ENCODE assay signal across 37 cellular contexts in genomic region chr1:240877605-240878004, GRCh38.
"Had no signal": no experiment of that assay in that cellular context is flagged by ENCODE, and none has a peak within 500 bp of the region (broad histone marks: within the 10 kb centered on the region; RNA-seq: fewer than 3 reads in every experiment).

No MANE protein-coding gene starts in this region.

- H3K27ac ChIP-seq: adrenal gland, body of pancreas, brain microvascular endothelial cell, breast epithelium, WERI-Rb-1 had no signal

- H3K4me3 ChIP-seq: adrenal gland, body of pancreas, breast epithelium had no signal

- H3K9me3 Mint-ChIP-seq: activated T-helper 1 cell treated with anti-CD3 and anti-CD28 coated beads, Interleukin-12 subunit alpha, Interleukin-12 subunit beta, Interleukin-2, Interleukin-4 antibody, amounts not matched to agents 30 ng/mL and 10 ng/mL and 1 ng/mL, durations not matched to agents 14 hours and 24 hours and 36 hours; activated T-helper 17 cell treated with anti-CD3 and anti-CD28 coated beads, Interleukin-2, amount 50 U/mL, for 72 hours; T-helper 1 cell treated with Interleukin-12 subunit alpha and Interleukin-12 subunit beta and Interleukin-4 antibody, amounts not matched to agents 30 μg/mL and 1 μg/mL, for 36 hours had no signal

- H3K27ac Mint-ChIP-seq: activated CD4-positive, alpha-beta memory T cell treated with anti-CD3 and anti-CD28 coated beads for 36 hours; activated CD4-positive, alpha-beta T cell treated with anti-CD3 and anti-CD28 coated beads for 36 hours; activated CD4-positive, alpha-beta T cell treated with anti-CD3 and anti-CD28 coated beads, Interleukin-2, amount 10 ng/mL, durations not matched to agents 24 days and 14 days; activated CD8-positive, alpha-beta T cell treated with anti-CD3 and anti-CD28 coated beads for 36 hours; activated naive CD4-positive, alpha-beta T cell treated with anti-CD3 and anti-CD28 coated beads for 36 hours; activated naive CD4-positive, alpha-beta T cell treated with anti-CD3 and anti-CD28 coated beads, Interleukin-2, amount 50 U/mL, for 72 hours; activated naive CD8-positive, alpha-beta T cell treated with anti-CD3 and anti-CD28 coated beads for 36 hours; activated T-cell treated with anti-CD3 and anti-CD28 coated beads, Interleukin-2, amount 50 U/mL, for 72 hours; activated T-helper 1 cell treated with anti-CD3 and anti-CD28 coated beads, Interleukin-12 subunit alpha, Interleukin-12 subunit beta, Interleukin-2, Interleukin-4 antibody, amounts not matched to agents 30 ng/mL and 10 ng/mL and 1 ng/mL, durations not matched to agents 14 hours and 24 hours and 36 hours; activated T-helper 17 cell treated with anti-CD3 and anti-CD28 coated beads, Interleukin-2, amount 50 U/mL, for 72 hours; T-helper 1 cell treated with Interleukin-12 subunit alpha and Interleukin-12 subunit beta and Interleukin-4 antibody, amounts not matched to agents 30 μg/mL and 1 μg/mL, for 36 hours; T-helper 2 cell treated with Interferon-gamma antibody and Interleukin-4, amounts not matched to agents 5 μg/mL and 100 μg/mL, for 36 hours; WTC11 had no signal

- FAIRE-seq: astrocyte had no signal

- H3K36me3 ChIP-seq: adrenal gland, brain microvascular endothelial cell, breast epithelium, WERI-Rb-1 had no signal

- H3K36me3 Mint-ChIP-seq: activated CD4-positive, alpha-beta memory T cell treated with anti-CD3 and anti-CD28 coated beads for 36 hours; activated naive CD8-positive, alpha-beta T cell treated with anti-CD3 and anti-CD28 coated beads for 36 hours; WTC11 had no signal

- H3K4me1 Mint-ChIP-seq: activated CD4-positive, alpha-beta T cell treated with anti-CD3 and anti-CD28 coated beads for 36 hours; activated CD4-positive, alpha-beta T cell treated with anti-CD3 and anti-CD28 coated beads, Interleukin-2, amount 10 ng/mL, durations not matched to agents 24 days and 14 days; activated naive CD8-positive, alpha-beta T cell treated with anti-CD3 and anti-CD28 coated beads for 36 hours; activated T-helper 17 cell treated with anti-CD3 and anti-CD28 coated beads, Interleukin-2, amount 50 U/mL, for 72 hours; WTC11 had no signal

- H3K9me3 ChIP-seq: adrenal gland, body of pancreas had no signal

- H3K4me3 Mint-ChIP-seq: activated CD4-positive, alpha-beta memory T cell treated with anti-CD3 and anti-CD28 coated beads for 36 hours; activated CD4-positive, alpha-beta T cell treated with anti-CD3 and anti-CD28 coated beads for 36 hours; activated CD4-positive, alpha-beta T cell treated with anti-CD3 and anti-CD28 coated beads, Interleukin-2, amount 10 ng/mL, durations not matched to agents 24 days and 14 days; activated CD8-positive, alpha-beta T cell treated with anti-CD3 and anti-CD28 coated beads for 36 hours; activated naive CD4-positive, alpha-beta T cell treated with anti-CD3 and anti-CD28 coated beads for 36 hours; activated naive CD8-positive, alpha-beta T cell treated with anti-CD3 and anti-CD28 coated beads for 36 hours; activated T-cell treated with anti-CD3 and anti-CD28 coated beads, Interleukin-2, amount 50 U/mL, for 4 hours; activated T-cell treated with anti-CD3 and anti-CD28 coated beads, Interleukin-2, amount 50 U/mL, for 72 hours; activated T-helper 1 cell treated with anti-CD3 and anti-CD28 coated beads, Interleukin-12 subunit alpha, Interleukin-12 subunit beta, Interleukin-2, Interleukin-4 antibody, amounts not matched to agents 30 ng/mL and 10 ng/mL and 1 ng/mL, durations not matched to agents 14 hours and 24 hours and 36 hours; activated T-helper 17 cell treated with anti-CD3 and anti-CD28 coated beads, Interleukin-2, amount 50 U/mL, for 72 hours; T-helper 1 cell treated with Interleukin-12 subunit alpha and Interleukin-12 subunit beta and Interleukin-4 antibody, amounts not matched to agents 30 μg/mL and 1 μg/mL, for 36 hours; T-helper 2 cell treated with Interferon-gamma antibody and Interleukin-4, amounts not matched to agents 5 μg/mL and 100 μg/mL, for 36 hours; WTC11 had no signal

- H3K27me3 Mint-ChIP-seq: activated CD4-positive, alpha-beta T cell treated with anti-CD3 and anti-CD28 coated beads for 36 hours; activated CD4-positive, alpha-beta T cell treated with anti-CD3 and anti-CD28 coated beads, Interleukin-2, amount 10 ng/mL, durations not matched to agents 24 days and 14 days; activated CD8-positive, alpha-beta T cell treated with anti-CD3 and anti-CD28 coated beads for 36 hours; activated naive CD8-positive, alpha-beta T cell treated with anti-CD3 and anti-CD28 coated beads for 36 hours had no signal

- H3K27me3 ChIP-seq: adrenal gland, body of pancreas, brain microvascular endothelial cell, breast epithelium had no signal

- ATAC-seq: activated CD4-positive, alpha-beta T cell treated with anti-CD3 and anti-CD28 coated beads for 36 hours; activated CD4-positive, CD25-positive, alpha-beta regulatory T cell treated with anti-CD3 and anti-CD28 coated beads, Interleukin-2, amount 50 U/mL, for 24 hours; activated CD8-positive, alpha-beta T cell treated with anti-CD3 and anti-CD28 coated beads for 36 hours; activated naive CD4-positive, alpha-beta T cell treated with anti-CD3 and anti-CD28 coated beads, Interleukin-2, amount 50 U/mL, for 72 hours; activated T-cell treated with anti-CD3 and anti-CD28 coated beads, Interleukin-2, amount 50 U/mL, for 4 hours; activated T-cell treated with anti-CD3 and anti-CD28 coated beads, Interleukin-2, amount 50 U/mL, for 72 hours; activated T-helper 17 cell treated with anti-CD3 and anti-CD28 coated beads, Interleukin-2, amount 50 U/mL, for 72 hours; body of pancreas; WTC11 had no signal

- H3K4me1 ChIP-seq: adrenal gland, body of pancreas, breast epithelium had no signal

- DNase-seq: activated CD4-positive, alpha-beta memory T cell treated with anti-CD3 and anti-CD28 coated beads for 36 hours; activated CD4-positive, alpha-beta T cell treated with anti-CD3 and anti-CD28 coated beads for 1 hour; activated CD4-positive, alpha-beta T cell treated with anti-CD3 and anti-CD28 coated beads for 36 hours; activated CD4-positive, alpha-beta T cell treated with anti-CD3 and anti-CD28 coated beads, Interleukin-2, amount 10 ng/mL, durations not matched to agents 24 days and 14 days; activated CD4-positive, alpha-beta T cell treated with anti-CD3 and anti-CD28 coated beads, Interleukin-2, amount 50 U/mL, for 1 hour; activated CD4-positive, alpha-beta T cell treated with anti-CD3 and anti-CD28 coated beads, Interleukin-2, amount 50 U/mL, for 4 hours; activated CD4-positive, CD25-positive, alpha-beta regulatory T cell; activated CD8-positive, alpha-beta memory T cell treated with anti-CD3 and anti-CD28 coated beads, Interleukin-2, amount 50 U/mL, for 4 hours; activated CD8-positive, alpha-beta T cell treated with anti-CD3 and anti-CD28 coated beads for 36 hours; activated effector memory CD4-positive, alpha-beta T cell treated with anti-CD3 and anti-CD28 coated beads, Interleukin-2, amount 50 U/mL, for 16 hours; activated gamma-delta T cell treated with Interleukin-2 at 50 U/mL for 16 hours; activated naive CD4-positive, alpha-beta T cell; activated naive CD4-positive, alpha-beta T cell treated with anti-CD3 and anti-CD28 coated beads for 36 hours; activated naive CD4-positive, alpha-beta T cell treated with anti-CD3 and anti-CD28 coated beads, Interleukin-2, amount 50 U/mL, for 16 hours; activated naive CD8-positive, alpha-beta T cell treated with anti-CD3 and anti-CD28 coated beads for 36 hours; activated T-cell treated with anti-CD3 and anti-CD28 coated beads for 4 hours; activated T-cell treated with anti-CD3 and anti-CD28 coated beads, Interleukin-2, amount 50 U/mL, for 1 hour; activated T-cell treated with anti-CD3 and anti-CD28 coated beads, Interleukin-2, amount 50 U/mL, for 4 hours; activated T-cell treated with anti-CD3 and anti-CD28 coated beads, Interleukin-2, amount 50 U/mL, for 72 hours; adrenal gland; amniotic stem cell; aorta; body of pancreas; brain microvascular endothelial cell; central memory CD4-positive, alpha-beta T cell; T-helper 2 cell; T-helper 9 cell; WERI-Rb-1 had no signal
